In the genomic region with DNA sequence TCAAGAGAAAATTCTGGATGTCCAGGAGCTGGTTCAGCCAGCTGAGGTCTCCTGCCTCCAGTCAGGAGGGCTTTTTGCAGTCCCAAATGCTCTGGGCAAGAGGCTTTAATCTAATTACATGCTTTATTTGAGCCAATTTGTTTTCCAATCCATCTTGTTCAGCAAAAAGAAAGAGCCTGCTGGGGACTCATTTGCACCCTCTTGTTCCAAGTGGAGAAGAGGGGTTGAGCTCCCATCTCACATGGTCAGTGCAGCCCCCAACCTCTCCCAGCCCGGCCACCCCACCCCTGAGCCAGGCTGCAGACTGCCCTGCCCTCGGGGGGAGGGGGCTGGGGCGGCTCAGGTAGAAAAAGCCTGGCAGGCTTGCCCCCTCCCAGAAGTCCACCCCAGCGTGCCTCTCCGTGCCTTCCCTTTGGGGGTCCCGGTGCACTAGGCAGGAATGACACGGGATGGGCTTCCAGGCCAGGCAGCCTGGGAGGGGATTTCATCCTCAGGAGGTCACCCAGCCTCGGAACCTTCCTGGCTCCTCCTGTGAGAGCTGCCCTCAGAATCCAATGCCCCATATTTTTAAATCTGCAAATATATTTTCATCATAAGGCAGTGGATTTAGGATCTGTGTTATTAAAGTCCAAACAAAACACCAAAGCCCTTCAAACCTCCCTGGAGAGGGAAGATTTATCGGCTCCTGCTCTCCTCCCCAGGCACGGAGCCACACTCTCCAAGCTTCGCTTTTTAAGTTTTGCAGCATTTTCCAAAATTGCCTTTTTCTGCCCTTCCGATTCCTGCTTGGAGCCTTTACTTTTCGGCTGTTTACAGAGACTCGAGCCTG, we compare ENCODE assay signal across 22 cellular contexts.
DNase-seq lines count a peak whose midpoint lies in the region; ATAC-seq and TF ChIP-seq lines count a peak whose summit lies in the region.
"Had no signal": no experiment of that assay in that cellular context is flagged by ENCODE, and none has a peak within 500 bp of the region (broad histone marks: within the 10 kb centered on the region; RNA-seq: fewer than 3 reads in every experiment).

No MANE protein-coding gene starts in this region.

- WGBS in endodermal cell (ENCODE audit: insufficient coverage in 1 of 2, insufficient read length in 1 of 2), 2 experiments = 80 to 83% methylated on average over 8 to 14 of the region's 14 CpGs
- 43 to 52% methylated on average over 11 to 14 of the region's 14 CpGs for WGBS in testis, 2 donors

- no peak for ATAC-seq in HG02885 (IDR thresholded peaks at IDR 0.05; ENCODE audit: poor library complexity, unreplicated experiment)
- ATAC-seq: heart right ventricle, right cardiac atrium had no signal

- DNase-seq in LNCaP clone FGC (ENCODE audit: low read depth) = no peak
- DNase-seq in endodermal cell = no peak
- DNase-seq in testis = peak; percentile 28
- no peak for DNase-seq in stimulated activated CD4-positive, alpha-beta T cell treated with anti-CD3 and anti-CD28 coated beads, Interleukin-4, amount 100 ng/mL, for 24 hours
- no peak for DNase-seq in AML-193 (lab: John Stamatoyannopoulos, UW)
- no peak for DNase-seq in activated T-cell treated with anti-CD3 and anti-CD28 coated beads, Interleukin-2, amount 50 U/mL, for 48 hours
- DNase-seq: activated CD4-positive, alpha-beta T cell treated with anti-CD3 and anti-CD28 coated beads for 48 hours; activated naive CD4-positive, alpha-beta T cell treated with anti-CD3 and anti-CD28 coated beads for 36 hours; erythroblast; GDM1; GOT3; heart right ventricle; KBM-7; mesendoderm; NCI-H1048; NCI-H526; nephron progenitor cell; SK-N-SH had no signal

- H3K36me3 Mint-ChIP-seq in endodermal cell (ENCODE audit: low read depth) = peaks cover 29% of the 10 kb centered on the region

- intact Hi-C loops in testis (cut with DNase I; ENCODE audit: low total_unique reads) = no loop called here

- H3K27me3 ChIP-seq in endodermal cell (ENCODE audit: control insufficient read depth, insufficient read depth, low read length, poor library complexity, severe bottlenecking) (no peaks in the 10 kb centered on the region), muscle layer of duodenum (ENCODE audit: low read depth, low read length) (no peaks in the 10 kb centered on the region), testis (no peaks in the 10 kb centered on the region)
- H3K27me3 ChIP-seq: heart right ventricle had no signal

- H3K27ac ChIP-seq in endodermal cell (ENCODE audit: low read depth, low read length) (peak overlapping the region; percentile 38), muscle layer of duodenum (ENCODE audit: low read length) (no peak overlapping the region), testis (no peak overlapping the region)
- H3K27ac ChIP-seq: heart right ventricle had no signal

- TF ChIP-seq CTCF in LNCaP clone FGC (IDR thresholded peaks at IDR 0.05; ENCODE audit: control insufficient read depth, extremely low read depth, insufficient read depth) (no peak), endodermal cell (conservative IDR thresholded peaks at IDR 0.05) (no peak), testis (IDR thresholded peaks at IDR 0.05) (no peak)

- peaks cover 2% of the 10 kb centered on the region for H3K27me3 Mint-ChIP-seq in endodermal cell (ENCODE audit: insufficient read depth)
- H3K27me3 Mint-ChIP-seq: dendritic cell treated with granulocyte-macrophage colony-stimulating factor and Interleukin-4, amounts not matched to agents 40 ng/mL and 50 ng/mL, for 4 days had no signal

- peak overlapping the region; percentile 18; the same call in 1 of the 2 replicates for H3K4me3 ChIP-seq in LNCaP clone FGC (ENCODE audit: low read depth, low read length)
- H3K4me3 ChIP-seq in endodermal cell (ENCODE audit: low read length) = no peak overlapping the region
- H3K4me3 ChIP-seq in muscle layer of duodenum (ENCODE audit: low read depth in 1 of 2, low read length in 2 of 2) = peak overlapping the region; percentile 20 to 30
- no peak overlapping the region for H3K4me3 ChIP-seq in testis
- H3K4me3 ChIP-seq: heart right ventricle had no signal

- TF ChIP-seq POLR2A in testis (IDR thresholded peaks at IDR 0.05) = no peak

- peaks cover 21% of the 10 kb centered on the region for H3K36me3 ChIP-seq in endodermal cell (ENCODE audit: control insufficient read depth, insufficient read depth, low read length)
- H3K36me3 ChIP-seq in muscle layer of duodenum (ENCODE audit: control insufficient read depth in 1 of 2, insufficient read depth in 2 of 2, low read length in 2 of 2) = no peaks in the 10 kb centered on the region
- no peaks in the 10 kb centered on the region for H3K36me3 ChIP-seq in testis (ENCODE audit: low read depth, missing control alignments)
- H3K36me3 ChIP-seq: heart right ventricle had no signal

- no peaks in the 10 kb centered on the region for H3K9me3 Mint-ChIP-seq in endodermal cell
- H3K9me3 Mint-ChIP-seq: activated naive CD4-positive, alpha-beta T cell treated with anti-CD3 and anti-CD28 coated beads for 36 hours; dendritic cell treated with granulocyte-macrophage colony-stimulating factor and Interleukin-4, amounts not matched to agents 40 ng/mL and 50 ng/mL, for 4 days; nephron progenitor cell had no signal

- H3K9me3 ChIP-seq in endodermal cell (ENCODE audit: control insufficient read depth, low read length) = no peaks in the 10 kb centered on the region
- H3K9me3 ChIP-seq in muscle layer of duodenum (ENCODE audit: control insufficient read depth in 1 of 2, low read length in 2 of 2) = no peaks in the 10 kb centered on the region
- H3K9me3 ChIP-seq in testis = no peaks in the 10 kb centered on the region
- H3K9me3 ChIP-seq: heart right ventricle, SK-N-SH had no signal

- H3K4me1 Mint-ChIP-seq in endodermal cell = peaks cover 8% of the 10 kb centered on the region

- no peaks in the 10 kb centered on the region for H3K4me1 ChIP-seq in endodermal cell (ENCODE audit: control insufficient read depth, insufficient read depth, low read length)
- peaks cover 9 to 17% of the 10 kb centered on the region in 2 donors for H3K4me1 ChIP-seq in muscle layer of duodenum (ENCODE audit: control insufficient read depth in 1 of 2, insufficient read depth in 2 of 2, low read length in 2 of 2)
- peaks cover 7% of the 10 kb centered on the region for H3K4me1 ChIP-seq in testis

- H3K27ac Mint-ChIP-seq in endodermal cell = peak overlapping the region; percentile 20
- H3K27ac Mint-ChIP-seq: activated naive CD4-positive, alpha-beta T cell treated with anti-CD3 and anti-CD28 coated beads for 36 hours; nephron progenitor cell had no signal

- H3K4me3 Mint-ChIP-seq in endodermal cell = no peak overlapping the region
- H3K4me3 Mint-ChIP-seq: activated naive CD4-positive, alpha-beta T cell treated with anti-CD3 and anti-CD28 coated beads for 36 hours; dendritic cell treated with granulocyte-macrophage colony-stimulating factor and Interleukin-4, amounts not matched to agents 40 ng/mL and 50 ng/mL, for 4 days; nephron progenitor cell had no signal

- no peak overlapping the region for H3K9ac ChIP-seq in endodermal cell (ENCODE audit: extremely low read depth, low read length, poor library complexity, severe bottlenecking)
- H3K9ac ChIP-seq: SK-N-SH had no signal

Comparison
In these comparisons a context has a peak if more than half of its experiments do, and no peak if none do; other contexts are left out.
1. H3K4me3 ChIP-seq: peak in LNCaP clone FGC (single experiment) and muscle layer of duodenum (2 of 2); none in endodermal cell (single experiment) and testis (0 of 2).